ENCODE assay signal across 1 cellular context in genomic region chr19:15223649-15224371, GRCh38.
TF ChIP-seq lines count a peak whose summit lies in the region.

No MANE protein-coding gene starts in this region.

TF ChIP-seq in HEK293, 187 proteins besides CTCF, POLR2A, EP300 and RAD21 (continued from another document):
- TF ChIP-seq ZXDB (tag by site-specific recombination; IDR thresholded peaks at IDR 0.05) (peak; percentile 37; the same call in 1 of the 2 replicates), ZNF19 (tag by site-specific recombination; IDR thresholded peaks at IDR 0.05; ENCODE audit: low read depth) (no peak), ZBTB10 (tag by site-specific recombination; IDR thresholded peaks at IDR 0.05) (no peak), PRDM10 (tag by site-specific recombination; IDR thresholded peaks at IDR 0.05) (0 out of 2 replicates have a peak, but pooled peaks have one; percentile 14), ZNF548 (tag by site-specific recombination; IDR thresholded peaks at IDR 0.05) (no peak), ZNF529 (tag by site-specific recombination; IDR thresholded peaks at IDR 0.05; ENCODE audit: insufficient replicate concordance) (no peak), ZBTB8A (tag by site-specific recombination; IDR thresholded peaks at IDR 0.05) (0 out of 2 replicates have a peak, but pooled peaks have one; percentile 38), ZNF138 (tag by site-specific recombination; IDR thresholded peaks at IDR 0.05; ENCODE audit: borderline replicate concordance) (no peak), GLIS2 (tag by site-specific recombination; IDR thresholded peaks at IDR 0.05) (peak; percentile 82), ZNF549 (tag by site-specific recombination; IDR thresholded peaks at IDR 0.05) (no peak), ZNF146 (tag by site-specific recombination; IDR thresholded peaks at IDR 0.05) (0 out of 2 replicates have a peak, but pooled peaks have one; percentile 3), ZNF324 (tag by site-specific recombination; IDR thresholded peaks at IDR 0.05) (0 out of 2 replicates have a peak, but pooled peaks have one; percentile 15), ZNF211 (tag by site-specific recombination; IDR thresholded peaks at IDR 0.05; ENCODE audit: low read depth) (no peak), SP2 (tag by site-specific recombination; IDR thresholded peaks at IDR 0.05) (peak; percentile 32), PRDM1 (tag by site-specific recombination; IDR thresholded peaks at IDR 0.05) (no peak), ZEB2 (tag by site-specific recombination; IDR thresholded peaks at IDR 0.05) (peak; percentile 42; the same call in 1 of the 2 replicates), ZNF677 (tag by site-specific recombination; IDR thresholded peaks at IDR 0.05) (no peak), ZNF274 (IDR thresholded peaks at IDR 0.05; ENCODE audit: low read length) (no peak), ZNF274 (tag by site-specific recombination; IDR thresholded peaks at IDR 0.05; ENCODE audit: borderline replicate concordance) (no peak), KLF7 (tag by site-specific recombination; IDR thresholded peaks at IDR 0.05; ENCODE audit: borderline replicate concordance) (no peak), ZNF341 (tag by site-specific recombination; IDR thresholded peaks at IDR 0.05; ENCODE audit: low read depth) (no peak), ZNF449 (tag by site-specific recombination; IDR thresholded peaks at IDR 0.05) (no peak), ZNF692 (tag by site-specific recombination; IDR thresholded peaks at IDR 0.05) (peak; percentile 48; the same call in 1 of the 2 replicates), ZSCAN5A (tag by site-specific recombination; IDR thresholded peaks at IDR 0.05) (0 out of 2 replicates have a peak, but pooled peaks have one; percentile 32), ZNF350 (tag by site-specific recombination; IDR thresholded peaks at IDR 0.05) (no peak), ZNF777 (tag by site-specific recombination; IDR thresholded peaks at IDR 0.05; ENCODE audit: borderline replicate concordance) (peak; percentile 68; the same call in 1 of the 2 replicates), ZNF768 (tag by site-specific recombination; IDR thresholded peaks at IDR 0.05) (no peak)
